38 cellular contexts compared by ENCODE assay signal in genomic region chr3:155453512-155453911, GRCh38.
"Had no signal": no experiment of that assay in that cellular context is flagged by ENCODE, and none has a peak within 500 bp of the region (broad histone marks: within the 10 kb centered on the region; RNA-seq: fewer than 3 reads in every experiment).

No MANE protein-coding gene starts in this region.

- H3K27me3 Mint-ChIP-seq: activated CD4-positive, alpha-beta T cell treated with anti-CD3 and anti-CD28 coated beads for 36 hours; activated naive CD4-positive, alpha-beta T cell treated with anti-CD3 and anti-CD28 coated beads, Interleukin-2, amount 10 ng/mL, durations not matched to agents 7 days and 5 days; activated naive CD8-positive, alpha-beta T cell treated with anti-CD3 and anti-CD28 coated beads, Interleukin-2, amount 50 U/mL, for 24 hours; brain had no signal

- H3K4me3 Mint-ChIP-seq: activated CD4-positive, alpha-beta memory T cell treated with anti-CD3 and anti-CD28 coated beads for 36 hours; activated CD4-positive, alpha-beta T cell treated with anti-CD3 and anti-CD28 coated beads for 36 hours; activated naive CD4-positive, alpha-beta T cell treated with anti-CD3 and anti-CD28 coated beads, Interleukin-2, amount 10 ng/mL, durations not matched to agents 7 days and 5 days; activated naive CD8-positive, alpha-beta T cell; activated naive CD8-positive, alpha-beta T cell treated with anti-CD3 and anti-CD28 coated beads, Interleukin-2, amount 50 U/mL, for 24 hours; activated T-cell treated with anti-CD3 and anti-CD28 coated beads, Interleukin-2, amount 50 U/mL, for 4 hours; activated T-helper 1 cell treated with anti-CD3 and anti-CD28 coated beads, Interleukin-12 subunit alpha, Interleukin-12 subunit beta, Interleukin-2, Interleukin-4 antibody, amounts not matched to agents 30 ng/mL and 10 ng/mL and 1 ng/mL, durations not matched to agents 14 hours and 24 hours and 36 hours; brain had no signal

- H3K4me1 Mint-ChIP-seq: activated CD4-positive, alpha-beta T cell treated with anti-CD3 and anti-CD28 coated beads for 36 hours; activated naive CD4-positive, alpha-beta T cell treated with anti-CD3 and anti-CD28 coated beads, Interleukin-2, amount 10 ng/mL, durations not matched to agents 7 days and 5 days; activated naive CD8-positive, alpha-beta T cell treated with anti-CD3 and anti-CD28 coated beads, Interleukin-2, amount 50 U/mL, for 24 hours had no signal

- H3K27ac Mint-ChIP-seq: activated CD4-positive, alpha-beta memory T cell treated with anti-CD3 and anti-CD28 coated beads for 36 hours; activated CD4-positive, alpha-beta T cell treated with anti-CD3 and anti-CD28 coated beads for 36 hours; activated naive CD4-positive, alpha-beta T cell treated with anti-CD3 and anti-CD28 coated beads, Interleukin-2, amount 10 ng/mL, durations not matched to agents 7 days and 5 days; activated naive CD8-positive, alpha-beta T cell; activated naive CD8-positive, alpha-beta T cell treated with anti-CD3 and anti-CD28 coated beads, Interleukin-2, amount 50 U/mL, for 24 hours; activated T-helper 1 cell treated with anti-CD3 and anti-CD28 coated beads, Interleukin-12 subunit alpha, Interleukin-12 subunit beta, Interleukin-2, Interleukin-4 antibody, amounts not matched to agents 30 ng/mL and 10 ng/mL and 1 ng/mL, durations not matched to agents 14 hours and 24 hours and 36 hours; brain had no signal

- DNase-seq: activated CD4-positive, alpha-beta memory T cell treated with anti-CD3 and anti-CD28 coated beads for 36 hours; activated CD4-positive, alpha-beta T cell treated with anti-CD3 and anti-CD28 coated beads for 36 hours; activated CD4-positive, alpha-beta T cell treated with anti-CD3 and anti-CD28 coated beads, Interleukin-2, amount 50 U/mL, for 1 hour; activated CD8-positive, alpha-beta memory T cell treated with anti-CD3 and anti-CD28 coated beads, Interleukin-2, amount 50 U/mL, for 4 hours; activated effector memory CD4-positive, alpha-beta T cell treated with Interleukin-2 at 50 U/mL for 16 hours; activated naive CD4-positive, alpha-beta T cell treated with anti-CD3 and anti-CD28 coated beads, Interleukin-2, amount 10 ng/mL, durations not matched to agents 7 days and 5 days; activated naive CD8-positive, alpha-beta T cell treated with anti-CD3 and anti-CD28 coated beads, Interleukin-2, amount 50 U/mL, for 24 hours; activated T-cell treated with anti-CD3 and anti-CD28 coated beads for 4 hours; activated T-cell treated with anti-CD3 and anti-CD28 coated beads, Interleukin-2, amount 50 U/mL, for 4 hours; anterior cingulate cortex; caudate nucleus; cerebellar nuclear complex; Kasumi-1; KG1; MG63; NCI-H1092; NCI-H1436 treated with DMSO at 0.1 percent for 48 hours; NCI-H1694 treated with DMSO at 0.1 percent for 48 hours; NCI-H2029; NCI-H345; NCI-H510A; NCI-H526; NCI-H748 treated with DMSO at 0.1 percent for 48 hours; NK-92 treated with Interleukin-12 subunit alpha and Interleukin-12 subunit beta, amount 100 ng/mL, for 24 hours; PC-3; Peyer's patch; SIG-M5; SW 1271; T-helper 1 cell; T-helper 2 cell; T-helper 9 cell had no signal

- H3K27me3 ChIP-seq: MG63, Peyer's patch had no signal

- H3K4me1 ChIP-seq: Peyer's patch had no signal

- H3K27ac ChIP-seq: Peyer's patch, RWPE1 had no signal

- H3K9me3 ChIP-seq: MG63, Peyer's patch had no signal

- H3K4me3 ChIP-seq: MG63, Peyer's patch had no signal

- FAIRE-seq: bronchial epithelial cell had no signal

- ATAC-seq: activated CD4-positive, alpha-beta T cell treated with anti-CD3 and anti-CD28 coated beads for 36 hours; activated CD4-positive, CD25-positive, alpha-beta regulatory T cell treated with anti-CD3 and anti-CD28 coated beads, Interleukin-2, amount 50 U/mL, for 24 hours; activated naive CD8-positive, alpha-beta T cell treated with anti-CD3 and anti-CD28 coated beads, Interleukin-2, amount 50 U/mL, for 24 hours; activated T-cell treated with anti-CD3 and anti-CD28 coated beads, Interleukin-2, amount 50 U/mL, for 4 hours; PC-3; Right ventricle myocardium inferior had no signal

- H3K36me3 Mint-ChIP-seq: activated CD4-positive, alpha-beta memory T cell treated with anti-CD3 and anti-CD28 coated beads for 36 hours; activated naive CD4-positive, alpha-beta T cell treated with anti-CD3 and anti-CD28 coated beads, Interleukin-2, amount 10 ng/mL, durations not matched to agents 7 days and 5 days; activated naive CD8-positive, alpha-beta T cell; brain had no signal

- H3K36me3 ChIP-seq: MG63, Peyer's patch had no signal

- H3K9me3 Mint-ChIP-seq: activated CD4-positive, alpha-beta memory T cell treated with anti-CD3 and anti-CD28 coated beads for 36 hours; activated naive CD4-positive, alpha-beta T cell treated with anti-CD3 and anti-CD28 coated beads, Interleukin-2, amount 10 ng/mL, durations not matched to agents 7 days and 5 days; activated T-cell treated with anti-CD3 and anti-CD28 coated beads, Interleukin-2, amount 50 U/mL, for 4 hours; activated T-helper 1 cell treated with anti-CD3 and anti-CD28 coated beads, Interleukin-12 subunit alpha, Interleukin-12 subunit beta, Interleukin-2, Interleukin-4 antibody, amounts not matched to agents 30 ng/mL and 10 ng/mL and 1 ng/mL, durations not matched to agents 14 hours and 24 hours and 36 hours; brain had no signal
